21 cellular contexts compared by ENCODE assay signal in genomic region chr6:679282-679681, GRCh38. TPM values are rescaled to one million over a fixed set of nuclear protein-coding genes. Genes with fewer than 3 reads are reported as not detected.
"Had no signal": no experiment of that assay in that cellular context is flagged by ENCODE, and none has a peak within 500 bp of the region (broad histone marks: within the 10 kb centered on the region; RNA-seq: fewer than 3 reads in every experiment).

No MANE protein-coding gene starts in this region.

- H3K27ac ChIP-seq: ascending aorta, esophagus squamous epithelium, left lung, tibial artery had no signal

- H3K36me3 ChIP-seq: ascending aorta, esophagus squamous epithelium, left lung, tibial artery had no signal

- H3K27me3 ChIP-seq: ascending aorta, esophagus squamous epithelium, left lung, tibial artery had no signal

- H3K4me3 ChIP-seq: ascending aorta, esophagus squamous epithelium, left lung, tibial artery had no signal

- ATAC-seq: activated CD4-positive, CD25-positive, alpha-beta regulatory T cell treated with anti-CD3 and anti-CD28 coated beads, Interleukin-2, amount 50 U/mL, for 24 hours; left lung; stimulated activated naive CD8-positive, alpha-beta T cell treated with anti-CD3 and anti-CD28 coated beads, Interleukin-15, Interleukin-2, amounts not matched to agents 100 U/mL and 50 U/mL, for 24 hours had no signal

- H3K9me3 ChIP-seq: ascending aorta, esophagus squamous epithelium, left lung, tibial artery had no signal

- DNase-seq: activated CD4-positive, alpha-beta T cell treated with anti-CD3 and anti-CD28 coated beads, Interleukin-2, amount 50 U/mL, for 4 hours; activated gamma-delta T cell; dermis blood vessel endothelial cell; effector memory CD4-positive, alpha-beta T cell; esophagus squamous epithelium; foreskin melanocyte; glutamatergic neuron; hippocampal formation; kidney; left lung; mammary epithelial cell; occipital lobe; retina; stimulated activated CD4-positive, alpha-beta T cell treated with anti-CD3 and anti-CD28 coated beads, Interleukin-12 subunit alpha, Interleukin-12 subunit beta, amount 100 ng/mL, for 4 hours; stimulated activated CD4-positive, alpha-beta T cell treated with anti-CD3 and anti-CD28 coated beads, Interleukin-1b, Interleukin-23, amount 100 ng/mL, for 48 hours; stimulated activated naive CD8-positive, alpha-beta T cell treated with anti-CD3 and anti-CD28 coated beads, Interleukin-15, Interleukin-2, amounts not matched to agents 100 U/mL and 50 U/mL, for 24 hours; substantia nigra; T1000; tibial artery had no signal

RNA-seq across cellular contexts. Expression of gene HUS1B, which starts 22.4 kb away (rescaled TPM):
- total RNA-seq: ascending aorta had no signal
